In the genomic region with DNA sequence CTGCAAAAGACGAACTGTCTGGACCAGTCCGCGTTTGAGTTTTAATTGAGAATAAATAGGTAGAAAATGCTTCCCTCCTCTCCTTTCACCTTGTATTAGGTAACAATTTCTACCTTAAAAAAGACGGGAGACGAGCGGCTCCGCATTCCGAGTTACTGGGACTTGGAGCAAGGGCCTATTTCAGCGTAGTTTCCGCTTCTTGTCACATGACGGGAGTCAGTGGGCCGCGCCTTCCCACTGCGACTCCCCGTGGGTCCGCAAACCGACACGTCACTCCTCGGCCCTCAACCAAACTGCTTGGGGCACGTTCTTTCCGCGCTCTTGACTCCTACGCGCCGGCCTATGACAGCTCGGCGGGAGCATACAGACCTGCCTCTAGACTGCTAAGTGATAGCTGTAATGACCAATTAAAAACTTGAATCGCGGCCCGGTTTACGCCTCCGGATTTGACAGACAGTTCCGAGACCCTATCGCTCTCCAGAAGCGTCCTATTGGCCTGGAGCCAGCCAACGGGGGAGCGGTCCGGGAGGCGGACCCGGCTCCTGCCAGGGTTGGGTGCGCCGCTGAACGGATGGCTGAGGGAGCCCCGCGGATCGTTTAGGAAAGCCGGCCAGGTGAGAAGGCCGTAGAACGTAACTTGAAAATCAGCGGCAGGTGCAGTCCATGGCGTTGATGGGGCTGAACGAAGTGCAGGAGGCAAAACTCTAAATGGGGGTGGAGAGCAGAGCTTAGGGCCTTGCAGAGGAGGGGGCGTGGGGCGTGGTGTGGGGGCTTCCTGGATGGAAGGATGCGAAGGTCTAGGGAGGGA, we compare ENCODE assay signal across 1 cellular context.
A peak's percentile ranks its signal among the peaks of the same experiment; 100 is the strongest.
TF ChIP-seq lines count a peak whose summit lies in the region.

A gene (plus strand): TSS at position 548 of the 808 bp plus-strand sequence. CDS start 3,064 bp downstream, outside the sequence.

TF ChIP-seq in K562, 482 proteins besides CTCF, POLR2A, EP300 and RAD21 (continued from another document and continues in another):
- TF ChIP-seq, protein P1, sequence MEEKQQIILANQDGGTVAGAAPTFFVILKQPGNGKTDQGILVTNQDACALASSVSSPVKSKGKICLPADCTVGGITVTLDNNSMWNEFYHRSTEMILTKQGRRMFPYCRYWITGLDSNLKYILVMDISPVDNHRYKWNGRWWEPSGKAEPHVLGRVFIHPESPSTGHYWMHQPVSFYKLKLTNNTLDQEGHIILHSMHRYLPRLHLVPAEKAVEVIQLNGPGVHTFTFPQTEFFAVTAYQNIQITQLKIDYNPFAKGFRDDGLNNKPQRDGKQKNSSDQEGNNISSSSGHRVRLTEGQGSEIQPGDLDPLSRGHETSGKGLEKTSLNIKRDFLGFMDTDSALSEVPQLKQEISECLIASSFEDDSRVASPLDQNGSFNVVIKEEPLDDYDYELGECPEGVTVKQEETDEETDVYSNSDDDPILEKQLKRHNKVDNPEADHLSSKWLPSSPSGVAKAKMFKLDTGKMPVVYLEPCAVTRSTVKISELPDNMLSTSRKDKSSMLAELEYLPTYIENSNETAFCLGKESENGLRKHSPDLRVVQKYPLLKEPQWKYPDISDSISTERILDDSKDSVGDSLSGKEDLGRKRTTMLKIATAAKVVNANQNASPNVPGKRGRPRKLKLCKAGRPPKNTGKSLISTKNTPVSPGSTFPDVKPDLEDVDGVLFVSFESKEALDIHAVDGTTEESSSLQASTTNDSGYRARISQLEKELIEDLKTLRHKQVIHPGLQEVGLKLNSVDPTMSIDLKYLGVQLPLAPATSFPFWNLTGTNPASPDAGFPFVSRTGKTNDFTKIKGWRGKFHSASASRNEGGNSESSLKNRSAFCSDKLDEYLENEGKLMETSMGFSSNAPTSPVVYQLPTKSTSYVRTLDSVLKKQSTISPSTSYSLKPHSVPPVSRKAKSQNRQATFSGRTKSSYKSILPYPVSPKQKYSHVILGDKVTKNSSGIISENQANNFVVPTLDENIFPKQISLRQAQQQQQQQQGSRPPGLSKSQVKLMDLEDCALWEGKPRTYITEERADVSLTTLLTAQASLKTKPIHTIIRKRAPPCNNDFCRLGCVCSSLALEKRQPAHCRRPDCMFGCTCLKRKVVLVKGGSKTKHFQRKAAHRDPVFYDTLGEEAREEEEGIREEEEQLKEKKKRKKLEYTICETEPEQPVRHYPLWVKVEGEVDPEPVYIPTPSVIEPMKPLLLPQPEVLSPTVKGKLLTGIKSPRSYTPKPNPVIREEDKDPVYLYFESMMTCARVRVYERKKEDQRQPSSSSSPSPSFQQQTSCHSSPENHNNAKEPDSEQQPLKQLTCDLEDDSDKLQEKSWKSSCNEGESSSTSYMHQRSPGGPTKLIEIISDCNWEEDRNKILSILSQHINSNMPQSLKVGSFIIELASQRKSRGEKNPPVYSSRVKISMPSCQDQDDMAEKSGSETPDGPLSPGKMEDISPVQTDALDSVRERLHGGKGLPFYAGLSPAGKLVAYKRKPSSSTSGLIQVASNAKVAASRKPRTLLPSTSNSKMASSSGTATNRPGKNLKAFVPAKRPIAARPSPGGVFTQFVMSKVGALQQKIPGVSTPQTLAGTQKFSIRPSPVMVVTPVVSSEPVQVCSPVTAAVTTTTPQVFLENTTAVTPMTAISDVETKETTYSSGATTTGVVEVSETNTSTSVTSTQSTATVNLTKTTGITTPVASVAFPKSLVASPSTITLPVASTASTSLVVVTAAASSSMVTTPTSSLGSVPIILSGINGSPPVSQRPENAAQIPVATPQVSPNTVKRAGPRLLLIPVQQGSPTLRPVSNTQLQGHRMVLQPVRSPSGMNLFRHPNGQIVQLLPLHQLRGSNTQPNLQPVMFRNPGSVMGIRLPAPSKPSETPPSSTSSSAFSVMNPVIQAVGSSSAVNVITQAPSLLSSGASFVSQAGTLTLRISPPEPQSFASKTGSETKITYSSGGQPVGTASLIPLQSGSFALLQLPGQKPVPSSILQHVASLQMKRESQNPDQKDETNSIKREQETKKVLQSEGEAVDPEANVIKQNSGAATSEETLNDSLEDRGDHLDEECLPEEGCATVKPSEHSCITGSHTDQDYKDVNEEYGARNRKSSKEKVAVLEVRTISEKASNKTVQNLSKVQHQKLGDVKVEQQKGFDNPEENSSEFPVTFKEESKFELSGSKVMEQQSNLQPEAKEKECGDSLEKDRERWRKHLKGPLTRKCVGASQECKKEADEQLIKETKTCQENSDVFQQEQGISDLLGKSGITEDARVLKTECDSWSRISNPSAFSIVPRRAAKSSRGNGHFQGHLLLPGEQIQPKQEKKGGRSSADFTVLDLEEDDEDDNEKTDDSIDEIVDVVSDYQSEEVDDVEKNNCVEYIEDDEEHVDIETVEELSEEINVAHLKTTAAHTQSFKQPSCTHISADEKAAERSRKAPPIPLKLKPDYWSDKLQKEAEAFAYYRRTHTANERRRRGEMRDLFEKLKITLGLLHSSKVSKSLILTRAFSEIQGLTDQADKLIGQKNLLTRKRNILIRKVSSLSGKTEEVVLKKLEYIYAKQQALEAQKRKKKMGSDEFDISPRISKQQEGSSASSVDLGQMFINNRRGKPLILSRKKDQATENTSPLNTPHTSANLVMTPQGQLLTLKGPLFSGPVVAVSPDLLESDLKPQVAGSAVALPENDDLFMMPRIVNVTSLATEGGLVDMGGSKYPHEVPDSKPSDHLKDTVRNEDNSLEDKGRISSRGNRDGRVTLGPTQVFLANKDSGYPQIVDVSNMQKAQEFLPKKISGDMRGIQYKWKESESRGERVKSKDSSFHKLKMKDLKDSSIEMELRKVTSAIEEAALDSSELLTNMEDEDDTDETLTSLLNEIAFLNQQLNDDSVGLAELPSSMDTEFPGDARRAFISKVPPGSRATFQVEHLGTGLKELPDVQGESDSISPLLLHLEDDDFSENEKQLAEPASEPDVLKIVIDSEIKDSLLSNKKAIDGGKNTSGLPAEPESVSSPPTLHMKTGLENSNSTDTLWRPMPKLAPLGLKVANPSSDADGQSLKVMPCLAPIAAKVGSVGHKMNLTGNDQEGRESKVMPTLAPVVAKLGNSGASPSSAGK (IDR thresholded peaks at IDR 0.05) = peak; percentile 72
- TF ChIP-seq ZFX (CRISPR knock-in tag; IDR thresholded peaks at IDR 0.05) (peak; percentile 96), MBD2 (IDR thresholded peaks at IDR 0.05; ENCODE audit: borderline replicate concordance, low read depth) (peak; percentile 99), YBX1 (IDR thresholded peaks at IDR 0.05) (no peak), HEY1 (CRISPR knock-in tag; IDR thresholded peaks at IDR 0.05; ENCODE audit: borderline replicate concordance) (no peak), SRSF7 (optimal IDR thresholded peaks at IDR 0.05; ENCODE audit: low read depth, low read length) (no peak), RBM25 (IDR thresholded peaks at IDR 0.05; ENCODE audit: low read depth, low read length, severe bottlenecking) (peak; percentile 92), MAFF (IDR thresholded peaks at IDR 0.05; ENCODE audit: low read length) (no peak), ZNF133 (CRISPR knock-in tag; IDR thresholded peaks at IDR 0.05) (no peak), BACH1 (tag; IDR thresholded peaks at IDR 0.05) (no peak), SMARCA4 (IDR thresholded peaks at IDR 0.05) (no peak; the same call in 1 of the 2 replicates), NR3C1 (CRISPR knock-in tag; IDR thresholded peaks at IDR 0.05) (no peak), RFX5 (IDR thresholded peaks at IDR 0.05; ENCODE audit: low read depth, low read length) (no peak), FOXK1 (CRISPR knock-in tag; IDR thresholded peaks at IDR 0.05; ENCODE audit: borderline replicate concordance) (peak; percentile 83; the same call in 1 of the 2 replicates), RBM39 (optimal IDR thresholded peaks at IDR 0.05; ENCODE audit: low read depth, low read length) (no peak), SETDB1 (IDR thresholded peaks at IDR 0.05; ENCODE audit: low read length) (no peak), MCM7 (IDR thresholded peaks at IDR 0.05) (no peak), SMAD1 (IDR thresholded peaks at IDR 0.05; ENCODE audit: low read depth, low read length, partially characterized antibody) (peak; percentile 24), KDM5B (IDR thresholded peaks at IDR 0.05; ENCODE audit: insufficient replicate concordance, low read depth, low read length) (peak; percentile 63)
- TF ChIP-seq, protein P2, sequence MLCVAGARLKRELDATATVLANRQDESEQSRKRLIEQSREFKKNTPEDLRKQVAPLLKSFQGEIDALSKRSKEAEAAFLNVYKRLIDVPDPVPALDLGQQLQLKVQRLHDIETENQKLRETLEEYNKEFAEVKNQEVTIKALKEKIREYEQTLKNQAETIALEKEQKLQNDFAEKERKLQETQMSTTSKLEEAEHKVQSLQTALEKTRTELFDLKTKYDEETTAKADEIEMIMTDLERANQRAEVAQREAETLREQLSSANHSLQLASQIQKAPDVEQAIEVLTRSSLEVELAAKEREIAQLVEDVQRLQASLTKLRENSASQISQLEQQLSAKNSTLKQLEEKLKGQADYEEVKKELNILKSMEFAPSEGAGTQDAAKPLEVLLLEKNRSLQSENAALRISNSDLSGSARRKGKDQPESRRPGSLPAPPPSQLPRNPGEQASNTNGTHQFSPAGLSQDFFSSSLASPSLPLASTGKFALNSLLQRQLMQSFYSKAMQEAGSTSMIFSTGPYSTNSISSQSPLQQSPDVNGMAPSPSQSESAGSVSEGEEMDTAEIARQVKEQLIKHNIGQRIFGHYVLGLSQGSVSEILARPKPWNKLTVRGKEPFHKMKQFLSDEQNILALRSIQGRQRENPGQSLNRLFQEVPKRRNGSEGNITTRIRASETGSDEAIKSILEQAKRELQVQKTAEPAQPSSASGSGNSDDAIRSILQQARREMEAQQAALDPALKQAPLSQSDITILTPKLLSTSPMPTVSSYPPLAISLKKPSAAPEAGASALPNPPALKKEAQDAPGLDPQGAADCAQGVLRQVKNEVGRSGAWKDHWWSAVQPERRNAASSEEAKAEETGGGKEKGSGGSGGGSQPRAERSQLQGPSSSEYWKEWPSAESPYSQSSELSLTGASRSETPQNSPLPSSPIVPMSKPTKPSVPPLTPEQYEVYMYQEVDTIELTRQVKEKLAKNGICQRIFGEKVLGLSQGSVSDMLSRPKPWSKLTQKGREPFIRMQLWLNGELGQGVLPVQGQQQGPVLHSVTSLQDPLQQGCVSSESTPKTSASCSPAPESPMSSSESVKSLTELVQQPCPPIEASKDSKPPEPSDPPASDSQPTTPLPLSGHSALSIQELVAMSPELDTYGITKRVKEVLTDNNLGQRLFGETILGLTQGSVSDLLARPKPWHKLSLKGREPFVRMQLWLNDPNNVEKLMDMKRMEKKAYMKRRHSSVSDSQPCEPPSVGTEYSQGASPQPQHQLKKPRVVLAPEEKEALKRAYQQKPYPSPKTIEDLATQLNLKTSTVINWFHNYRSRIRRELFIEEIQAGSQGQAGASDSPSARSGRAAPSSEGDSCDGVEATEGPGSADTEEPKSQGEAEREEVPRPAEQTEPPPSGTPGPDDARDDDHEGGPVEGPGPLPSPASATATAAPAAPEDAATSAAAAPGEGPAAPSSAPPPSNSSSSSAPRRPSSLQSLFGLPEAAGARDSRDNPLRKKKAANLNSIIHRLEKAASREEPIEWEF (CRISPR knock-in tag; IDR thresholded peaks at IDR 0.05) = no peak
- TF ChIP-seq, protein P3, sequence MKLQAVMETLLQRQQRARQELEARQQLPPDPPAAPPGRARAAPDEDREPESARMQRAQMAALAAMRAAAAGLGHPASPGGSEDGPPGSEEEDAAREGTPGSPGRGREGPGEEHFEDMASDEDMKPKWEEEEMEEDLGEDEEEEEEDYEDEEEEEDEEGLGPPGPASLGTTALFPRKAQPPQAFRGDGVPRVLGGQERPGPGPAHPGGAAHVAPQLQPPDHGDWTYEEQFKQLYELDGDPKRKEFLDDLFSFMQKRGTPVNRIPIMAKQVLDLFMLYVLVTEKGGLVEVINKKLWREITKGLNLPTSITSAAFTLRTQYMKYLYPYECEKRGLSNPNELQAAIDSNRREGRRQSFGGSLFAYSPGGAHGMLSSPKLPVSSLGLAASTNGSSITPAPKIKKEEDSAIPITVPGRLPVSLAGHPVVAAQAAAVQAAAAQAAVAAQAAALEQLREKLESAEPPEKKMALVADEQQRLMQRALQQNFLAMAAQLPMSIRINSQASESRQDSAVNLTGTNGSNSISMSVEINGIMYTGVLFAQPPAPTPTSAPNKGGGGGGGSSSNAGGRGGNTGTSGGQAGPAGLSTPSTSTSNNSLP (IDR thresholded peaks at IDR 0.05; ENCODE audit: borderline replicate concordance, low read depth, low read length) = peak; percentile 81; the same call in 1 of the 2 replicates
